In genomic region chr3:62574499-62574898, GRCh38 we compare ENCODE assay signal across 20 cellular contexts.
"Had no signal": no experiment of that assay in that cellular context is flagged by ENCODE, and none has a peak within 500 bp of the region (broad histone marks: within the 10 kb centered on the region; RNA-seq: fewer than 3 reads in every experiment).

No MANE protein-coding gene starts in this region.

- ATAC-seq: gastrocnemius medialis, left ventricle myocardium superior had no signal

- H3K27me3 ChIP-seq: gastrocnemius medialis, neutrophil, stomach, transverse colon had no signal

- FAIRE-seq: endometrium, kidney, small intestine, urothelium cell line had no signal

- H3K4me1 ChIP-seq: gastrocnemius medialis, stomach, transverse colon had no signal

- H3K36me3 ChIP-seq: gastrocnemius medialis, neutrophil, stomach, thoracic aorta, transverse colon had no signal

- H3K9me3 ChIP-seq: gastrocnemius medialis, neutrophil, thoracic aorta had no signal

- H3K27ac ChIP-seq: gastrocnemius medialis, neutrophil, stomach, thoracic aorta, transverse colon had no signal

- H3K4me3 ChIP-seq: gastrocnemius medialis, lung, stomach, thoracic aorta, transverse colon had no signal

- DNase-seq: cortex of kidney; effector memory CD4-positive, alpha-beta T cell; gastrocnemius medialis; kidney; left cardiac atrium; left ventricle myocardium superior; mesendoderm; naive B cell; right cardiac atrium; small intestine; stimulated activated CD4-positive, alpha-beta T cell treated with anti-CD3 and anti-CD28 coated beads, Interleukin-12 subunit alpha, Interleukin-12 subunit beta, amount 100 ng/mL, for 4 hours; stimulated activated naive CD4-positive, alpha-beta T cell; stomach; substantia nigra; transverse colon had no signal
